8 cellular contexts compared by ENCODE assay signal in the genomic region with DNA sequence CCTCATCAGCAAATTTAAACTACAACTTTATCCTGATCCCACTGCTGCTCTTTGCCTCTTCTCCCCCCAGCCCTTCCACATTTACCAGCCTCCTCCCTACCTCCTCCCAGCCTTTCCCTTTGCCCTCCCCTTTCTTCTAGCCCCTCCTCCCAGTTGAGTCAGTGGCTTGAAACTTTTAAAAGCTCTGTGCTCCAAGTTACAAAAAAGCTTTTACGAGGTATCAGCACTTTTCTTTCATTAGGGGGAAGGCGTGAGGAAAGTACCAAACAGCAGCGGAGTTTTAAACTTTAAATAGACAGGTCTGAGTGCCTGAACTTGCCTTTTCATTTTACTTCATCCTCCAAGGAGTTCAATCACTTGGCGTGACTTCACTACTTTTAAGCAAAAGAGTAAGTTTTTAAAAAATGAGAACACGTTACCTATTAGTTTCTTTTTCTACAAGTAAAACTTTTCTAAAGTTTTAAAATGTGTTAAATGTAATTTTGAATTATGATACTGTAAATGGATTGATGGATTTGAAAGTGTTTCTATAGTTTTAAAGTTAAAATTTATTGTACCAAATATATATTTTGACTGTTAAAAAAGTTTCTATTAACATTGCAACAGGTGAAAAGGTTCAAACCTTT. TPM values are rescaled to one million over a fixed set of nuclear protein-coding genes. Genes with fewer than 3 reads are reported as not detected.
DNase-seq lines count a peak whose midpoint lies in the region; ATAC-seq and TF ChIP-seq lines count a peak whose summit lies in the region.

TSS of gene GJA1 (plus strand) at position 203 of the 626 bp plus-strand sequence. CDS start 11,202 bp downstream, outside the sequence.

- H3K36me3 Mint-ChIP-seq in activated CD4-positive, alpha-beta T cell treated with anti-CD3 and anti-CD28 coated beads for 36 hours (ENCODE audit: low read depth), result no peaks in the 10 kb centered on the region

- no peak for TF ChIP-seq CTCF in parathyroid adenoma (IDR thresholded peaks at IDR 0.05)

- H2AFZ ChIP-seq in parathyroid adenoma, result peak within 1 kb of the TSS; percentile 78

- H3K27ac ChIP-seq in parathyroid adenoma, result peak within 1 kb of the TSS; percentile 95

- H3K4me3 ChIP-seq in parathyroid adenoma (ENCODE audit: low read depth, low read length), result peak within 1 kb of the TSS; percentile 96

- no peaks in the 10 kb centered on the region for H3K27me3 ChIP-seq in parathyroid adenoma (ENCODE audit: control insufficient read depth, insufficient read depth, low read length)

- no peak for ATAC-seq in activated CD4-positive, alpha-beta T cell treated with anti-CD3 and anti-CD28 coated beads for 36 hours
- ATAC-seq in left cardiac atrium (peak; percentile 82 to 91), GM21447 (IDR thresholded peaks at IDR 0.05; ENCODE audit: unreplicated experiment) (no peak), HG02840 (IDR thresholded peaks at IDR 0.05; ENCODE audit: low FRiP score, unreplicated experiment) (no peak)

- DNase-seq in activated CD4-positive, alpha-beta T cell treated with anti-CD3 and anti-CD28 coated beads for 36 hours, result no peak
- DNase-seq in activated CD4-positive, alpha-beta T cell treated with anti-CD3 and anti-CD28 coated beads for 1 hour, result no peak
- DNase-seq in amniotic epithelial cell (ENCODE audit: low read depth) (peak; percentile 93), left cardiac atrium (peak; percentile 46), NCI-H446 (lab: John Stamatoyannopoulos, UW) (no peak)

- H3K9me3 ChIP-seq in parathyroid adenoma (ENCODE audit: control insufficient read depth, low read length), result no peaks in the 10 kb centered on the region

- CTCF ChIA-PET in activated CD4-positive, alpha-beta T cell treated with anti-CD3 and anti-CD28 coated beads for 36 hours (lab: Charles Lee), result interaction anchor here (0.6 to 1.4 kb wide), 2 partner anchors 10 to 938 kb away, joined by 3 to 4 read pairs; no protein-coding TSS in a partner anchor

- H3K27ac Mint-ChIP-seq in activated CD4-positive, alpha-beta T cell treated with anti-CD3 and anti-CD28 coated beads for 36 hours, result no peak within 1 kb of the TSS

- no peaks in the 10 kb centered on the region for H3K36me3 ChIP-seq in parathyroid adenoma (ENCODE audit: control insufficient read depth, insufficient read depth, low read length)

- H3K4me1 Mint-ChIP-seq in activated CD4-positive, alpha-beta T cell treated with anti-CD3 and anti-CD28 coated beads for 36 hours, result peaks cover 18% of the 10 kb centered on the region

- H3K4me3 Mint-ChIP-seq in activated CD4-positive, alpha-beta T cell treated with anti-CD3 and anti-CD28 coated beads for 36 hours, result peak within 1 kb of the TSS; percentile 75

- no peaks in the 10 kb centered on the region for H3K9me3 Mint-ChIP-seq in activated CD4-positive, alpha-beta T cell treated with anti-CD3 and anti-CD28 coated beads for 36 hours (ENCODE audit: low read depth)

- peaks cover 4% of the 10 kb centered on the region for H3K4me1 ChIP-seq in parathyroid adenoma

- H3K27me3 Mint-ChIP-seq in activated CD4-positive, alpha-beta T cell treated with anti-CD3 and anti-CD28 coated beads for 36 hours, result peaks cover 20% of the 10 kb centered on the region

- intact Hi-C loops in activated CD4-positive, alpha-beta T cell treated with anti-CD3 and anti-CD28 coated beads for 36 hours (cut with DNase I, micrococcal nuclease), result loop anchor here in 1 of 2 experiments (10.0 kb wide), 2 partner anchors 749 to 1099 kb away; no protein-coding TSS in a partner anchor
- intact Hi-C loops in left cardiac atrium (cut with DNase I), result loop anchor here (2.0 to 10.0 kb wide), 3 partner anchors 149 to 413 kb away; no protein-coding TSS in a partner anchor

- POLR2A ChIA-PET in activated CD4-positive, alpha-beta T cell treated with anti-CD3 and anti-CD28 coated beads for 36 hours (lab: Charles Lee), result no interaction called here

- H3K4me2 ChIP-seq in parathyroid adenoma (ENCODE audit: low read length), result peak within 1 kb of the TSS; percentile 89

- no peaks in the 10 kb centered on the region for H3K79me2 ChIP-seq in parathyroid adenoma

- H3K9ac ChIP-seq in parathyroid adenoma, result no peak within 1 kb of the TSS

RNA-seq across cellular contexts. Expression of gene GJA1, which starts in this region (rescaled TPM):
- total RNA-seq in activated CD4-positive, alpha-beta T cell treated with anti-CD3 and anti-CD28 coated beads for 36 hours, result under 1 TPM; 0.09 to 0.14 TPM
- total RNA-seq in left cardiac atrium, result 100 to 1,000 TPM; 160 to 218 TPM

Comparison
In these comparisons a context has a peak if more than half of its experiments do, and no peak if none do; other contexts are left out.
1. RNA of gene GJA1 (total RNA-seq): 160 to 218 TPM in left cardiac atrium; 0.09 to 0.14 TPM in activated CD4-positive, alpha-beta T cell treated with anti-CD3 and anti-CD28 coated beads for 36 hours; every median in the first group is over 100 times any median in the second.
2. ATAC-seq: peak in left cardiac atrium (2 of 2); none in activated CD4-positive, alpha-beta T cell treated with anti-CD3 and anti-CD28 coated beads for 36 hours (single experiment), GM21447 (single experiment) and HG02840 (single experiment).
3. DNase-seq: peak in amniotic epithelial cell (single experiment) and left cardiac atrium (single experiment); none in activated CD4-positive, alpha-beta T cell treated with anti-CD3 and anti-CD28 coated beads for 36 hours (single experiment), activated CD4-positive, alpha-beta T cell treated with anti-CD3 and anti-CD28 coated beads for 1 hour (single experiment) and NCI-H446 (0 of 2).